Comparison of ENCODE assay signal across 25 cellular contexts in genomic region chr4:71501992-71502391, GRCh38.
"Had no signal": no experiment of that assay in that cellular context is flagged by ENCODE, and none has a peak within 500 bp of the region (broad histone marks: within the 10 kb centered on the region; RNA-seq: fewer than 3 reads in every experiment).

No MANE protein-coding gene starts in this region.

- H3K27me3 ChIP-seq: colonic mucosa, dorsolateral prefrontal cortex, esophagus muscularis mucosa, esophagus squamous epithelium, foreskin keratinocyte, gastrocnemius medialis, gastroesophageal sphincter, heart left ventricle, heart right ventricle had no signal

- DNase-seq: colonic mucosa; cortex of kidney; dermis blood vessel endothelial cell; dorsolateral prefrontal cortex; effector CD4-positive, alpha-beta T cell; effector memory CD4-positive, alpha-beta T cell; effector memory CD8-positive, alpha-beta T cell; endodermal cell; erythroblast; esophagus squamous epithelium; foreskin fibroblast; foreskin keratinocyte; foreskin melanocyte; gastrocnemius medialis; glutamatergic neuron; head of caudate nucleus; heart right ventricle had no signal

- H3K36me3 ChIP-seq: colonic mucosa, esophagus muscularis mucosa, esophagus squamous epithelium, gastrocnemius medialis, gastroesophageal sphincter, heart left ventricle, heart right ventricle had no signal

- H3K9me3 ChIP-seq: colonic mucosa, esophagus muscularis mucosa, esophagus squamous epithelium, gastrocnemius medialis, gastroesophageal sphincter, heart right ventricle had no signal

- H3K27ac ChIP-seq: colonic mucosa, coronary artery, dorsolateral prefrontal cortex, epithelial cell of prostate, esophagus muscularis mucosa, esophagus squamous epithelium, foreskin keratinocyte, gastrocnemius medialis, gastroesophageal sphincter, heart left ventricle, heart right ventricle had no signal

- H3K4me1 ChIP-seq: colonic mucosa, esophagus muscularis mucosa, esophagus squamous epithelium, foreskin keratinocyte, gastrocnemius medialis, gastroesophageal sphincter, heart left ventricle, heart right ventricle had no signal

- ATAC-seq: effector memory CD8-positive, alpha-beta T cell; esophagus mucosa; foreskin keratinocyte; gastrocnemius medialis; gastroesophageal sphincter; heart left ventricle; heart right ventricle had no signal

- FAIRE-seq: endometrium, endothelial cell of umbilical vein had no signal

- H3K4me3 ChIP-seq: colonic mucosa, coronary artery, dorsolateral prefrontal cortex, esophagus muscularis mucosa, esophagus squamous epithelium, gastrocnemius medialis, gastroesophageal sphincter, heart left ventricle, heart right ventricle had no signal
